7 cellular contexts compared by ENCODE assay signal in the genomic region with DNA sequence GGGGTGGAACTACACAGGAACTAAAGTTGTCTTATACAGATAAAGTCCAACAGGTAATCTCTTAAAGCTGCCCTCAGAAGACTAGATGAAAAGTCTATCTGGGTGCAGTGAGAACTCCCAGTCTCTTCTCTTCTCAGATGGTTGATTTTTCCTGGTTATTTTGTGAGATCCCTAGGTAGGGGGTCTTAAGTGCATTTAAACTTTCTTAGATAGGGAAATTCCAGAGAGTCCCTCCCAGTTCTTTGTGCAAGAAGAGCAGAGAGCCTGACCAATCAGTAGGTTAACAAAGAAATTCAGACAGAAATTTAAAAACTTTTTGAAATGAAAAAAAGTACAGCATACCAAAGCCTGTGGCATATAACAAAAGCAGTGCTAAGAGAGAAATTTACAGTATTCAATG. TPM values are rescaled to one million over a fixed set of nuclear protein-coding genes. Genes with fewer than 3 reads are reported as not detected.
"Had no signal": no experiment of that assay in that cellular context is flagged by ENCODE, and none has a peak within 500 bp of the region (broad histone marks: within the 10 kb centered on the region; RNA-seq: fewer than 3 reads in every experiment).

No MANE protein-coding gene starts in this region.

- DNase-seq: GM23248, H9, HCEC 1CT, KBM-7 had no signal

- H3K9me3 Mint-ChIP-seq: IgD-negative memory B cell had no signal

- H3K4me3 Mint-ChIP-seq: H9, IgD-negative memory B cell had no signal

- H3K27me3 Mint-ChIP-seq: IgD-negative memory B cell had no signal

- H2AFZ ChIP-seq: GM23248 had no signal

- H3K4me3 ChIP-seq: GM23248 had no signal

- H3K27ac ChIP-seq: GM23248 had no signal

RNA-seq across cellular contexts. Expression of gene GABRR2, which starts 2.0 kb away (rescaled TPM):
- total RNA-seq: GM23248, H1, H9, HT-29 had no signal
- polyA plus RNA-seq: GM23248, H1 had no signal
